ENCODE assay signal across 8 cellular contexts in the genomic region with DNA sequence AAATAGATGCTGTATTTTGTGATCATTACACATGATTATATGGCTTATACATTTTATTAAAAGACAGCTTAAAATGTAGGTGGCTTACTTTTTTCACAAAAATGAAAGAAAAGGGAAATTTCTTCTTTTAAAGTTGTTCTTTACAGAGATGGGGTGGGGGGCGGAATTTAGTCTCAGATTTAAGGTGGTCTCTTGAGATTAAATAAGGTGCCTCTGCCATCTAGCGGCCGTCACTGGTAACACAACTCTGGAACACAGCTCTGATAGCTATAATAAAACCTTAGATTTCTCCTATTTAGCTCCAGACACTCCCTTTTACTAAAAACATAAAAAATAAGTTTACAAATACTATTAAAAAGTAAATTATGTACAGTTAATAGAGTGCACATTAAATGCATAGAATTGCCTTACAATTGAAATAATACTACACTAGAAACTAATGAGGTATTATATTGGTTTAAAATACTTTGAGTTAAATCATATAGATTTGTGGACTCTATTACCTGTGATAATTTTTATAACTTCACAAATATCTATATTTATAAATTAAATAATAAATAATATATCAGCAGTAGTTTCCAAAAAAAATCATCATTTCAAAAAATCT.
DNase-seq lines count a peak whose midpoint lies in the region; ATAC-seq and TF ChIP-seq lines count a peak whose summit lies in the region.

No MANE protein-coding gene starts in this region.

- H3K4me3 ChIP-seq in left lung = no peak overlapping the region

- no peak overlapping the region for H3K27ac ChIP-seq in left lung

- peak; percentile 52 for ATAC-seq in GM18502 (IDR thresholded peaks at IDR 0.05; ENCODE audit: poor library complexity, unreplicated experiment)
- peak; percentile 40 for ATAC-seq in central memory CD8-positive, alpha-beta T cell (replicated peaks; ENCODE audit: extremely low read depth, poor library complexity, severe bottlenecking)
- ATAC-seq in left lung = peak; percentile 39
- no peak for ATAC-seq in activated T-helper 17 cell treated with anti-CD3 and anti-CD28 coated beads, Interleukin-2, amount 50 U/mL, for 72 hours (replicated peaks)

- H3K9me3 Mint-ChIP-seq in central memory CD8-positive, alpha-beta T cell = no peaks in the 10 kb centered on the region
- H3K9me3 Mint-ChIP-seq in activated T-helper 17 cell treated with anti-CD3 and anti-CD28 coated beads, Interleukin-2, amount 50 U/mL, for 72 hours = no peaks in the 10 kb centered on the region

- H3K27me3 Mint-ChIP-seq in central memory CD8-positive, alpha-beta T cell = no peaks in the 10 kb centered on the region
- H3K27me3 Mint-ChIP-seq in activated T-helper 17 cell treated with anti-CD3 and anti-CD28 coated beads, Interleukin-2, amount 50 U/mL, for 72 hours = peaks cover 9% of the 10 kb centered on the region

- H3K4me1 ChIP-seq in left lung = peaks cover 0 to 4% of the 10 kb centered on the region in 2 donors

- intact Hi-C loops in left lung (cut with DNase I) = no loop called here

- no peaks in the 10 kb centered on the region for H3K4me1 Mint-ChIP-seq in central memory CD8-positive, alpha-beta T cell
- no peaks in the 10 kb centered on the region for H3K4me1 Mint-ChIP-seq in activated T-helper 17 cell treated with anti-CD3 and anti-CD28 coated beads, Interleukin-2, amount 50 U/mL, for 72 hours

- no peaks in the 10 kb centered on the region for H3K9me3 ChIP-seq in left lung

- no peak overlapping the region for H3K27ac Mint-ChIP-seq in central memory CD8-positive, alpha-beta T cell (ENCODE audit: low read depth)
- no peak overlapping the region for H3K27ac Mint-ChIP-seq in activated T-helper 17 cell treated with anti-CD3 and anti-CD28 coated beads, Interleukin-2, amount 50 U/mL, for 72 hours

- no peak overlapping the region for H3K4me3 Mint-ChIP-seq in central memory CD8-positive, alpha-beta T cell
- no peak overlapping the region for H3K4me3 Mint-ChIP-seq in activated T-helper 17 cell treated with anti-CD3 and anti-CD28 coated beads, Interleukin-2, amount 50 U/mL, for 72 hours

- H3K27me3 ChIP-seq in left lung = no peaks in the 10 kb centered on the region

- no peaks in the 10 kb centered on the region for H3K36me3 Mint-ChIP-seq in central memory CD8-positive, alpha-beta T cell (ENCODE audit: insufficient read depth)
- no peaks in the 10 kb centered on the region for H3K36me3 Mint-ChIP-seq in activated T-helper 17 cell treated with anti-CD3 and anti-CD28 coated beads, Interleukin-2, amount 50 U/mL, for 72 hours (ENCODE audit: low read depth)

- H3K36me3 ChIP-seq in left lung = no peaks in the 10 kb centered on the region

- TF ChIP-seq CTCF in AG09319 (IDR thresholded peaks at IDR 0.05; ENCODE audit: low read depth, low read length) (peak; percentile 84), LNCAP (IDR thresholded peaks at IDR 0.05) (peak; percentile 91), left lung (IDR thresholded peaks at IDR 0.05) (peak; percentile 63 to 73)

- peak; percentile 7 for DNase-seq in AG09319 (ENCODE audit: extremely low read depth, low read depth)
- DNase-seq in UCSD-AML1 (lab: John Stamatoyannopoulos, UW; ENCODE audit: unreplicated experiment) = peak; percentile 7
- peak in 1 of 2 donors; percentile 31 for DNase-seq in central memory CD8-positive, alpha-beta T cell (ENCODE audit: low spot score in 2 of 2)
- DNase-seq in left lung = no peak
- DNase-seq in stimulated activated CD8-positive, alpha-beta memory T cell treated with anti-CD3 and anti-CD28 coated beads, Interleukin-12 subunit alpha, Interleukin-12 subunit beta, amount 100 ng/mL, for 4 hours (ENCODE audit: low read depth) = peak; percentile 4

Comparison
In these comparisons a context has a peak if more than half of its experiments do, and no peak if none do; other contexts are left out.
1. DNase-seq: peak in AG09319 (single experiment), UCSD-AML1 (single experiment) and stimulated activated CD8-positive, alpha-beta memory T cell treated with anti-CD3 and anti-CD28 coated beads, Interleukin-12 subunit alpha, Interleukin-12 subunit beta, amount 100 ng/mL, for 4 hours (single experiment); none in left lung (0 of 2).
2. Peak in every context shown above with its lines, with median percentiles within 50 percentile points of each other: CTCF ChIP-seq.